Comparison of ENCODE assay signal across 3 cellular contexts in genomic region chr19:33777351-33777750, GRCh38.
"Had no signal": no experiment of that assay in that cellular context is flagged by ENCODE, and none has a peak within 500 bp of the region (broad histone marks: within the 10 kb centered on the region; RNA-seq: fewer than 3 reads in every experiment).

No MANE protein-coding gene starts in this region.

- H3K27ac ChIP-seq: HL-60 had no signal

- H3K9me3 ChIP-seq: HAP-1 had no signal

- H3K36me3 ChIP-seq: HAP-1 had no signal

- H3K4me3 ChIP-seq: GM23338, HAP-1 had no signal

- H2AFZ ChIP-seq: GM23338 had no signal

- H3K4me2 ChIP-seq: GM23338 had no signal
